In genomic region chr1:25757151-25757845, GRCh38 we compare ENCODE assay signal across 27 cellular contexts. TPM values are rescaled to one million over a fixed set of nuclear protein-coding genes. Genes with fewer than 3 reads are reported as not detected.
A peak's percentile ranks its signal among the peaks of the same experiment; 100 is the strongest.
DNase-seq lines count a peak whose midpoint lies in the region; ATAC-seq, FAIRE-seq and TF ChIP-seq lines count a peak whose summit lies in the region.
"Had no signal": no experiment of that assay in that cellular context is flagged by ENCODE, and none has a peak within 500 bp of the region (broad histone marks: within the 10 kb centered on the region; RNA-seq: fewer than 3 reads in every experiment).

No MANE protein-coding gene starts in this region.

- no peak for TF ChIP-seq RAD21 in H1 (IDR thresholded peaks at IDR 0.05 in 1 of 2, conservative IDR thresholded peaks at IDR 0.05 in 1 of 2; ENCODE audit: low read depth in 2 of 2, low read length in 2 of 2)

- H3K23ac ChIP-seq in H1 (ENCODE audit: insufficient read length) (no peak overlapping the region), neuronal stem cell (ENCODE audit: low read depth, low read length, poor library complexity) (peak overlapping the region; percentile 38)

- TF ChIP-seq POLR2A in H1 (IDR thresholded peaks at IDR 0.05; ENCODE audit: control extremely low read depth in 1 of 2, low read depth in 2 of 2, low read length in 2 of 2) (no peak), ovary (IDR thresholded peaks at IDR 0.05) (no peak)

- H3K36me3 ChIP-seq in H1 (ENCODE audit: control insufficient read depth in 2 of 4, insufficient read depth in 4 of 4, low read length in 3 of 4) (no peaks in the 10 kb centered on the region; a peak in 1 of 8 replicates), neuronal stem cell (replicated peaks in 1 of 2; ENCODE audit: control insufficient read depth in 2 of 2, insufficient read depth in 2 of 2, low read length in 2 of 2) (no peaks in the 10 kb centered on the region), ovary (no peaks in the 10 kb centered on the region)
- H3K36me3 ChIP-seq: MG63, SJSA1 had no signal

- H4K91ac ChIP-seq in H1 (replicated peaks; ENCODE audit: insufficient read length, low read length) (no peak overlapping the region), neuronal stem cell (ENCODE audit: low read depth, low read length, poor library complexity) (no peak overlapping the region)

- POLR2A ChIA-PET in H1 (lab: Charles Lee; ENCODE audit: partially characterized antibody), result interaction anchor here (2.0 kb wide), 1 partner anchor 10 kb away, joined by 8 read pairs; no protein-coding TSS in a partner anchor

- H2AFZ ChIP-seq in H1 (ENCODE audit: low read length) (no peak overlapping the region), neuronal stem cell (ENCODE audit: low read length) (no peak overlapping the region)
- H2AFZ ChIP-seq: PC-9 had no signal

- peak overlapping the region; percentile 18; the same call in 1 of the 2 replicates for H2BK15ac ChIP-seq in H1 (ENCODE audit: low read length)
- H2BK15ac ChIP-seq in neuronal stem cell (ENCODE audit: low read length), result peak overlapping the region; percentile 14

- H3K4me3 ChIP-seq in H1 (ENCODE audit: extremely low read depth in 1 of 4, insufficient read depth in 2 of 4, low read depth in 3 of 4, low read length in 4 of 4) (no peak overlapping the region), neuronal stem cell (ENCODE audit: low read length in 2 of 2) (no peak overlapping the region), ovary (no peak overlapping the region)
- H3K4me3 ChIP-seq: MG63, PC-9, SJSA1 had no signal

- 75% methylated on average over 12 of the region's 12 CpGs; no CpG with 5 or more reads in 1 of the 2 experiments for WGBS in H1 (ENCODE audit: extremely low coverage in 1 of 2, insufficient coverage in 1 of 2, insufficient read length in 1 of 2, insufficient replicate concordance in 2 of 2, low coverage in 1 of 2, low lambda C conversion rate in 2 of 2, missing lambda C conversion rate in 1 of 2), 2 experiments
- WGBS in neuronal stem cell (ENCODE audit: extremely low coverage in 2 of 2, insufficient read length in 2 of 2, insufficient replicate concordance in 1 of 2), 2 donors, result no CpG with 5 or more reads among the region's 12 CpGs
- 85 to 91% (median 90%) methylated on average over 11 to 12 of the region's 12 CpGs for WGBS in ovary, 3 donors

- no peaks in the 10 kb centered on the region for H3K23me2 ChIP-seq in H1 (ENCODE audit: low read depth, low read length)

- no peaks in the 10 kb centered on the region for H4K20me1 ChIP-seq in H1 (replicated peaks in 1 of 2; ENCODE audit: control insufficient read depth in 1 of 2, insufficient read depth in 2 of 2, low read length in 2 of 2)

- H4K5ac ChIP-seq in H1 (ENCODE audit: insufficient read length, low read depth, low read length), result no peak overlapping the region

- H3K4me1 ChIP-seq in H1 (replicated peaks in 1 of 4; ENCODE audit: control insufficient read depth in 3 of 4, insufficient read depth in 4 of 4, low read length in 3 of 4) (peaks cover 0 to 16% (median 7%) of the 10 kb centered on the region in 4 experiments; a peak in 5 of 7 replicates), neuronal stem cell (ENCODE audit: control insufficient read depth in 2 of 2, insufficient read depth in 1 of 2, low read depth in 1 of 2, low read length in 2 of 2) (peaks cover 14 to 23% of the 10 kb centered on the region in 2 donors), ovary (ENCODE audit: insufficient read depth) (no peaks in the 10 kb centered on the region)
- H3K4me1 ChIP-seq: SJSA1 had no signal

- H3K18ac ChIP-seq in H1 (ENCODE audit: extremely low read depth, low read length), result no peak overlapping the region
- peak overlapping the region; percentile 88 for H3K18ac ChIP-seq in neuronal stem cell (ENCODE audit: low read length)

- ATAC-seq in HG02610 (IDR thresholded peaks at IDR 0.05; ENCODE audit: unreplicated experiment), result no peak

- no peak for FAIRE-seq in H1 (lab: Jason Lieb, UNC)
- FAIRE-seq: GM12892, GM18507, HTR-8/SVneo had no signal

- H3K9me3 ChIP-seq in H1 (ENCODE audit: insufficient read depth in 2 of 2, low read depth in 1 of 2, low read length in 1 of 2) (no peaks in the 10 kb centered on the region), neuronal stem cell (replicated peaks in 1 of 2; ENCODE audit: control insufficient read depth in 2 of 2, insufficient read depth in 1 of 2, low read depth in 1 of 2, low read length in 2 of 2) (no peaks in the 10 kb centered on the region), ovary (no peaks in the 10 kb centered on the region)
- H3K9me3 ChIP-seq: MG63, SJSA1 had no signal

- 0 out of 2 replicates have a peak overlapping the region, but pooled peaks have one; percentile 68 for H2BK12ac ChIP-seq in H1 (ENCODE audit: low read depth, low read length)
- no peak overlapping the region for H2BK12ac ChIP-seq in neuronal stem cell (ENCODE audit: low read length)

- TF ChIP-seq CTCF in H1 (IDR thresholded peaks at IDR 0.05; ENCODE audit: control extremely low read depth in 1 of 3, insufficient read depth in 1 of 3, low read depth in 1 of 3, low read length in 3 of 3), result no peak
- no peak for TF ChIP-seq CTCF in ovary (IDR thresholded peaks at IDR 0.05)

- no peak overlapping the region for H3K4ac ChIP-seq in H1 (replicated peaks; ENCODE audit: insufficient read length, low read depth, low read length)
- H3K4ac ChIP-seq in neuronal stem cell (ENCODE audit: low read length), result peak overlapping the region; percentile 17

- no peaks in the 10 kb centered on the region for H3K79me2 ChIP-seq in H1 (ENCODE audit: control insufficient read depth in 1 of 2, insufficient read depth in 2 of 2, low read length in 2 of 2)

- H3K27me3 ChIP-seq in H1 (replicated peaks in 1 of 4; ENCODE audit: control insufficient read depth in 3 of 4, extremely low read depth in 1 of 4, insufficient read depth in 3 of 4, low read length in 3 of 4) (no peaks in the 10 kb centered on the region), neuronal stem cell (ENCODE audit: control insufficient read depth in 3 of 3, insufficient read depth in 3 of 3, low read depth in 1 of 3, low read length in 3 of 3) (no peaks in the 10 kb centered on the region), ovary (no peaks in the 10 kb centered on the region)
- H3K27me3 ChIP-seq: MG63, SJSA1 had no signal

- H2BK5ac ChIP-seq in H1 (ENCODE audit: low read depth, low read length) (no peak overlapping the region; the same call in 1 of the 2 replicates), neuronal stem cell (ENCODE audit: low read length) (no peak overlapping the region)

- H3K27ac ChIP-seq in H1 (ENCODE audit: low read depth, low read length) (no peak overlapping the region), neuronal stem cell (replicated peaks; ENCODE audit: low read length) (no peak overlapping the region), ovary (no peak overlapping the region)
- H3K27ac ChIP-seq: 22Rv1, PC-9, RWPE1, SJSA1 had no signal

- CTCF ChIA-PET in H1 (lab: Charles Lee; ENCODE audit: partially characterized antibody), result interaction anchor here (0.7 to 3.4 kb wide), 11 partner anchors 10 to 270 kb away, joined by 3 to 25 read pairs (median 9); no protein-coding TSS in a partner anchor

- H3K14ac ChIP-seq in H1 (ENCODE audit: insufficient read length), result no peak overlapping the region
- H3K14ac ChIP-seq in neuronal stem cell (ENCODE audit: low read length), result no peak overlapping the region

- H2BK120ac ChIP-seq in H1 (replicated peaks; ENCODE audit: low read depth, low read length) (no peak overlapping the region), neuronal stem cell (ENCODE audit: low read depth, low read length) (peak overlapping the region; percentile 73)

- TF ChIP-seq EP300 in H1 (IDR thresholded peaks at IDR 0.05; ENCODE audit: borderline replicate concordance in 1 of 2, low read depth in 2 of 2, low read length in 2 of 2) (no peak), ovary (IDR thresholded peaks at IDR 0.05) (no peak)

- DNase-seq in NCI-H2171 treated with DMSO at 0.1 percent for 48 hours (lab: John Stamatoyannopoulos, UW) (peak; percentile 41), NCI-H2171 (lab: John Stamatoyannopoulos, UW) (no peak), NCI-H524 (lab: John Stamatoyannopoulos, UW) (peak; percentile 51 to 75), H1 (ENCODE audit: low read depth in 1 of 2, low spot score in 2 of 2) (no peak), neuronal stem cell (ENCODE audit: low spot score) (no peak), ovary (no peak)
- no peak for DNase-seq in stimulated activated CD4-positive, alpha-beta T cell treated with anti-CD3 and anti-CD28 coated beads, Interleukin-4, amount 100 ng/mL, for 1 hour
- DNase-seq: AML-193; Calu3; CD4-positive, alpha-beta memory T cell; DMS53; EL; H9; Karpas-422; MG63; NCI-H1048; NCI-H1436 treated with DMSO at 0.1 percent for 48 hours; NCI-H2029; PC-9; SW 1271 had no signal

- H4K8ac ChIP-seq in H1 (ENCODE audit: extremely low read depth, insufficient read depth, low read length) (no peak overlapping the region), neuronal stem cell (ENCODE audit: low read depth, low read length) (no peak overlapping the region)

- no peak overlapping the region for H3K56ac ChIP-seq in H1 (replicated peaks; ENCODE audit: insufficient read length, low read depth, low read length)

- intact Hi-C loops in ovary (cut with DNase I), result no loop called here

- no peaks in the 10 kb centered on the region for H3K79me1 ChIP-seq in H1 (ENCODE audit: low read depth, low read length)
- no peaks in the 10 kb centered on the region for H3K79me1 ChIP-seq in neuronal stem cell (ENCODE audit: low read depth, low read length)

- H2AK5ac ChIP-seq in H1 (ENCODE audit: low read depth, low read length), result peak overlapping the region; percentile 69; the same call in 1 of the 2 replicates
- H2AK5ac ChIP-seq in neuronal stem cell (ENCODE audit: low read depth, low read length), result peak overlapping the region; percentile 76

- H3K4me2 ChIP-seq in H1 (ENCODE audit: insufficient read depth in 1 of 2, low read depth in 2 of 2, low read length in 2 of 2) (no peak overlapping the region; a peak in 1 of 4 replicates), neuronal stem cell (ENCODE audit: insufficient read depth, low read length, poor library complexity, severe bottlenecking) (no peak overlapping the region)
- H3K4me2 ChIP-seq: PC-9 had no signal

- H2BK20ac ChIP-seq in H1 (ENCODE audit: low read length), result no peak overlapping the region

- H3K9ac ChIP-seq in H1 (replicated peaks in 1 of 4; ENCODE audit: extremely low read depth in 1 of 4, low read depth in 3 of 4, low read length in 3 of 4), result no peak overlapping the region
- no peak overlapping the region for H3K9ac ChIP-seq in neuronal stem cell (ENCODE audit: low read depth, low read length, poor library complexity)

RNA-seq across cellular contexts. Expression of gene SELENON, which starts 42.7 kb away (rescaled TPM):
- 77.4 and 77.6 TPM in 2 replicates for total RNA-seq in H1 (2021; fragmentation: NEBNext Ultra II Directional; extraction: Animal tissue kit (Norgen Biotek cat#: 25700))
- polyA plus RNA-seq in H1 (2011; rRNA removed) (43.0 and 67.3 TPM in 2 replicates), ovary (10 to 100 TPM; 45.7 to 51.9 TPM)
- polyA plus RNA-seq in H1 (2011; cell fraction: cytosol; rRNA removed), result 36.6 TPM
- 58.6 TPM for polyA plus RNA-seq in H1 (2011; cell fraction: nucleus; rRNA removed)
- polyA plus RNA-seq in H1 (2012, experiment 1 of 2), result 72.8 to 99.4 TPM (median 83.9 TPM) in 4 replicates
- polyA plus RNA-seq in H1 (2012, experiment 2 of 2), result 89.8 TPM
- 103 TPM for polyA plus RNA-seq in H1 (2013, experiment 1 of 2)
- 109 TPM for polyA plus RNA-seq in H1 (2013, experiment 2 of 2)
- polyA minus RNA-seq in H1 (2011; rRNA and poly(A)+ RNA removed), result 25.4 and 44.6 TPM in 2 replicates
- 47.6 TPM for polyA minus RNA-seq in H1 (2011; cell fraction: cytosol; rRNA and poly(A)+ RNA removed)
- 23.2 TPM for polyA minus RNA-seq in H1 (2011; cell fraction: nucleus; rRNA and poly(A)+ RNA removed)
- 92.8 TPM for polyA plus RNA-seq in neuronal stem cell (2013, experiment 1 of 2)
- polyA plus RNA-seq in neuronal stem cell (2013, experiment 2 of 2), result 91.3 TPM
- 100 to 1,000 TPM in 1 of 7 donors, 10 to 100 TPM in 6; 13.9 to 139 (median 69.2) TPM for total RNA-seq in ovary

Comparison
In these comparisons a context has a peak if more than half of its experiments do, and no peak if none do; other contexts are left out.
1. DNase-seq: peak in NCI-H2171 treated with DMSO at 0.1 percent for 48 hours (single experiment) and NCI-H524 (2 of 2); none in NCI-H2171 (single experiment), H1 (0 of 2), neuronal stem cell (single experiment), ovary (0 of 5) and stimulated activated CD4-positive, alpha-beta T cell treated with anti-CD3 and anti-CD28 coated beads, Interleukin-4, amount 100 ng/mL, for 1 hour (single experiment).